In genomic region chr10:86711237-86711956, GRCh38 we compare ENCODE assay signal across 9 cellular contexts. TPM values are rescaled to one million over a fixed set of nuclear protein-coding genes. Genes with fewer than 3 reads are reported as not detected.
DNase-seq lines count a peak whose midpoint lies in the region; ATAC-seq and TF ChIP-seq lines count a peak whose summit lies in the region.
"Had no signal": no experiment of that assay in that cellular context is flagged by ENCODE, and none has a peak within 500 bp of the region (broad histone marks: within the 10 kb centered on the region; RNA-seq: fewer than 3 reads in every experiment).

No MANE protein-coding gene starts in this region.

- H3K27me3 ChIP-seq in colonic mucosa = no peaks in the 10 kb centered on the region
- H3K27me3 ChIP-seq in left lung = peaks cover 0 to 32% of the 10 kb centered on the region in 2 donors

- TF ChIP-seq CTCF in AG10803 (conservative IDR thresholded peaks at IDR 0.05; ENCODE audit: low read length) (no peak; the same call in 1 of the 2 replicates), colonic mucosa (IDR thresholded peaks at IDR 0.05) (peak; percentile 71), left lung (IDR thresholded peaks at IDR 0.05) (peak in 1 of 2 donors; percentile 87)

- DNase-seq in AG10803 (ENCODE audit: low read depth) (peak; percentile 90), NCI-H2196 (lab: John Stamatoyannopoulos, UW; ENCODE audit: unreplicated experiment) (peak; percentile 69), colonic mucosa (peak; percentile 90), left lung (peak; percentile 88 to 95)
- DNase-seq in activated CD4-positive, alpha-beta T cell treated with anti-CD3 and anti-CD28 coated beads for 48 hours = peak; percentile 88
- DNase-seq in stimulated activated CD4-positive, alpha-beta T cell treated with anti-CD3 and anti-CD28 coated beads, Interleukin-2, amount 100 ng/mL, for 48 hours = peak; percentile 74 to 80

- peaks cover 3% of the 10 kb centered on the region for H3K4me1 ChIP-seq in colonic mucosa
- H3K4me1 ChIP-seq in left lung = peaks cover 5 to 10% of the 10 kb centered on the region in 2 donors

- H3K27ac ChIP-seq in colonic mucosa (peak overlapping the region; percentile 94), left lung (peak overlapping the region; percentile 91 to 94)

- ATAC-seq in GM18873 (IDR thresholded peaks at IDR 0.05; ENCODE audit: low FRiP score, unreplicated experiment) (peak; percentile 65), HG03108 (IDR thresholded peaks at IDR 0.05; ENCODE audit: unreplicated experiment) (peak; percentile 86), left lung (peak; percentile 98)

- peak overlapping the region; percentile 59 for H3K4me3 ChIP-seq in AG10803 (ENCODE audit: low read length)
- H3K4me3 ChIP-seq in colonic mucosa = peak overlapping the region; percentile 83
- H3K4me3 ChIP-seq in left lung = peak overlapping the region; percentile 54 to 65

- intact Hi-C loops in colonic mucosa (cut with DNase I) = loop anchor here (2.0 kb wide), 1 partner anchor 189 kb away; no protein-coding TSS in a partner anchor
- intact Hi-C loops in left lung (cut with DNase I) = no loop called here

- H3K36me3 ChIP-seq in colonic mucosa = no peaks in the 10 kb centered on the region
- no peaks in the 10 kb centered on the region for H3K36me3 ChIP-seq in left lung

- no peaks in the 10 kb centered on the region for H3K9me3 ChIP-seq in colonic mucosa
- no peaks in the 10 kb centered on the region for H3K9me3 ChIP-seq in left lung

- peak overlapping the region; percentile 84 to 96 for H3K9ac ChIP-seq in colonic mucosa (ENCODE audit: low read depth in 2 of 2, low read length in 2 of 2)

RNA-seq across cellular contexts. Expression of gene LDB3, which starts 43.1 kb away (rescaled TPM):
- total RNA-seq in colonic mucosa (1 to 10 TPM in 1 of 2 donors, under 1 TPM in 1; 0.72 to 4.7 TPM), left lung (1 to 10 TPM; 1.5 to 2.7 TPM)

RNA-seq across cellular contexts. Expression of gene BMPR1A, which starts 45.0 kb away (rescaled TPM):
- 10 to 100 TPM; 37.4 to 50.9 TPM for total RNA-seq in colonic mucosa
- total RNA-seq in left lung = 10 to 100 TPM; 33.4 to 47.9 TPM

RNA-seq across cellular contexts. Expression of gene OPN4, which starts 57.0 kb away (rescaled TPM):
- not detected for total RNA-seq in colonic mucosa
- not detected for total RNA-seq in left lung
- total RNA-seq: T-helper 2 cell treated with Interferon-gamma antibody and Interleukin-4, amounts not matched to agents 100 ng/mL and 5 ng/mL, for 36 hours had no signal

Comparison
In these comparisons a context has a peak if more than half of its experiments do, and no peak if none do; other contexts are left out.
1. Peak in every context shown above with its lines: DNase-seq, ATAC-seq, H3K4me3 ChIP-seq and H3K27ac ChIP-seq.